11 cellular contexts compared by ENCODE assay signal in genomic region chr6:20810732-20811111, GRCh38.
DNase-seq lines count a peak whose midpoint lies in the region; ATAC-seq and TF ChIP-seq lines count a peak whose summit lies in the region.
"Had no signal": no experiment of that assay in that cellular context is flagged by ENCODE, and none has a peak within 500 bp of the region (broad histone marks: within the 10 kb centered on the region; RNA-seq: fewer than 3 reads in every experiment).

No MANE protein-coding gene starts in this region.

- H3K9ac ChIP-seq in rectal smooth muscle tissue (ENCODE audit: low read length), result no peak overlapping the region

- H3K4me1 ChIP-seq in heart right ventricle (peaks cover 0 to 25% (median 14%) of the 10 kb centered on the region in 9 donors), rectal smooth muscle tissue (ENCODE audit: control insufficient read depth, insufficient read depth, low read length) (peaks cover 16% of the 10 kb centered on the region), right lobe of liver (no peaks in the 10 kb centered on the region)

- H3K27ac ChIP-seq in heart right ventricle (peak overlapping the region in 7 of 10 donors; percentile 3 to 56 (median 22)), rectal smooth muscle tissue (ENCODE audit: low read depth, low read length) (peak overlapping the region; percentile 44), right lobe of liver (no peak overlapping the region)

- H3K27me3 ChIP-seq in heart right ventricle (no peaks in the 10 kb centered on the region), rectal smooth muscle tissue (ENCODE audit: control insufficient read depth, insufficient read depth, low read length) (no peaks in the 10 kb centered on the region), right lobe of liver (no peaks in the 10 kb centered on the region)

- intact Hi-C loops in heart right ventricle (cut with DNase I) (no loop called here), right lobe of liver (cut with DNase I) (no loop called here)

- peaks cover 0 to 3% (median 0%) of the 10 kb centered on the region in 9 donors for H3K36me3 ChIP-seq in heart right ventricle
- H3K36me3 ChIP-seq in rectal smooth muscle tissue (ENCODE audit: control insufficient read depth, insufficient read depth, low read length), result no peaks in the 10 kb centered on the region
- H3K36me3 ChIP-seq in right lobe of liver, result no peaks in the 10 kb centered on the region

- no peak overlapping the region for H3K4me3 ChIP-seq in heart right ventricle
- no peak overlapping the region for H3K4me3 ChIP-seq in rectal smooth muscle tissue (ENCODE audit: low read length)
- H3K4me3 ChIP-seq in right lobe of liver, result no peak overlapping the region

- POLR2A ChIA-PET in WTC11 (lab: Charles Lee), result interaction anchor here (0.6 to 1.3 kb wide), 4 partner anchors 76 to 1215 kb away, joined by 3 read pairs; no protein-coding TSS in a partner anchor

- peaks cover 11% of the 10 kb centered on the region for H3K9me3 Mint-ChIP-seq in WTC11

- no peak overlapping the region for H3K4me3 Mint-ChIP-seq in WTC11

- CTCF ChIA-PET in WTC11 (lab: Charles Lee), result no interaction called here

- H3K4me1 Mint-ChIP-seq in WTC11, result peaks cover 39% of the 10 kb centered on the region

- H3K36me3 Mint-ChIP-seq in WTC11, result peaks cover 10% of the 10 kb centered on the region

- no peak for TF ChIP-seq CTCF in WTC11 (IDR thresholded peaks at IDR 0.05)
- no peak for TF ChIP-seq CTCF in heart right ventricle (IDR thresholded peaks at IDR 0.05)
- TF ChIP-seq CTCF in right lobe of liver (IDR thresholded peaks at IDR 0.05), result no peak

- TF ChIP-seq POLR2A in right lobe of liver (IDR thresholded peaks at IDR 0.05), result no peak

- H3K9me3 ChIP-seq in heart right ventricle (peaks cover 0 to 35% (median 13%) of the 10 kb centered on the region in 11 donors), right lobe of liver (peaks cover 0 to 10% (median 0%) of the 10 kb centered on the region in 4 donors)

- DNase-seq in HT-29 (ENCODE audit: low spot score), result peak; percentile 19
- DNase-seq in WTC11 (ENCODE audit: low spot score), result no peak
- peak in 1 of 2 donors; percentile 30 for DNase-seq in heart right ventricle
- DNase-seq in GDM1 (lab: John Stamatoyannopoulos, UW), result no peak
- no peak for DNase-seq in iPS-NIHi7 (ENCODE audit: extremely low spot score)
- no peak for DNase-seq in superior temporal gyrus (ENCODE audit: extremely low spot score)
- DNase-seq in right lobe of liver, result no peak
- DNase-seq: activated CD4-positive, alpha-beta T cell treated with anti-CD3 and anti-CD28 coated beads, Interleukin-2, amount 50 U/mL, for 1 hour; central memory CD4-positive, alpha-beta T cell; T-helper 2 cell had no signal

- ATAC-seq in WTC11 (peak; percentile 25; the same call in 1 of the 2 replicates), heart right ventricle (peak in 1 of 8 donors; percentile 22), right lobe of liver (no peak)

- no peaks in the 10 kb centered on the region for H3K27me3 Mint-ChIP-seq in WTC11 (ENCODE audit: low read depth)

- 40 to 55% methylated on average over 3 of the region's 3 CpGs for WGBS in heart right ventricle, 2 donors
- 61% methylated on average over 3 of the region's 3 CpGs for WGBS in right lobe of liver (ENCODE audit: insufficient coverage, low coverage, low lambda C conversion rate, missing lambda C conversion rate)

- peak overlapping the region; percentile 92 for H3K27ac Mint-ChIP-seq in WTC11

TF ChIP-seq in WTC11, 78 proteins besides CTCF, POLR2A, EP300 and RAD21:
- TF ChIP-seq MAX (CRISPR knock-in tag; IDR thresholded peaks at IDR 0.05), result 0 out of 2 replicates have a peak, but pooled peaks have one; percentile 8
- no peak for TF ChIP-seq GRHL2 (CRISPR knock-in tag; IDR thresholded peaks at IDR 0.05; ENCODE audit: insufficient replicate concordance, severe bottlenecking)

Comparison
In these comparisons a context has a peak if more than half of its experiments do, and no peak if none do; other contexts are left out.
1. H3K27ac ChIP-seq: peak in heart right ventricle (7 of 10) and rectal smooth muscle tissue (single experiment); none in right lobe of liver (0 of 3).